16 cellular contexts compared by ENCODE assay signal in the genomic region with DNA sequence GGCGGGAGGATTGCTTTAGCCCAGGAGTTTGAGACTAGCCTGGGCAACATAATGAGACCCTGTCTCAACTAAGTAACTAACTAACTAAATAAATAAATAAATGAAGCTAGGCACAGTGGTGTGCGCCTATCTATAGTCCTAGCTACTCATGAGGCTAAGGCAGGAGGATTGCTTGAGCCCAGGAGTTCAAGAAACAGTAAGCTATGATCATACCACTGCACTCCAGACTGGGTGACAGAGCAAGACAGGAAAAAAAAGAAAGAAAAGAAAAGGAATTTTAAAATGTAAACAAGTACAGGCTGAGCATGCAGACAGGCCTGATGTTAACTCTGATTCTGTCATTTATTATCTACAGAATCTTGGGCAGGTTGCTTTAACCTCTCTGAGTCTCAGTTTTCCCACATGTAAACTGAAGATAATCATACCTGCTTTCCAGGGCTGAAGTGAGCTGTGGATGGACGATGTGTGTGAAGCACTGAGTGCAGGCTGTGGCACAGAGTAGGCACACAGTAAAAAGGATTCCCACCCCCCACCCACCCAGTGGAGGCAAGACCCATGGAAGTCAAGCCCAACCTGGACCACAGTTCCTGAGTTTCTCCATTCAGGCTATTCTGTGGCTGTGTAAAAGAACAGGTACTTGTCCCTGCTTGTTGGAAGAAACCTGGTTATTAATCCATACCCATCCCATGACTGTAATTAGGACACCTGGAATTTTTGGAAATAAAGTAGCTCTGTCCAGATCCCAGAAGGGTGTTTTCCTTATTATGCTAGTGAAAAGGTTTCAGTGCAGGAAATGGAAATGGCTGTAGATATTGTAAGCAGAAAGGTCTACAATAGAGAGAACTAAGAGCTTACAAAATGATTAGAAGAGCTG. TPM values are rescaled to one million over a fixed set of nuclear protein-coding genes. Genes with fewer than 3 reads are reported as not detected.
DNase-seq lines count a peak whose midpoint lies in the region; ATAC-seq, FAIRE-seq and TF ChIP-seq lines count a peak whose summit lies in the region.
"Had no signal": no experiment of that assay in that cellular context is flagged by ENCODE, and none has a peak within 500 bp of the region (broad histone marks: within the 10 kb centered on the region; RNA-seq: fewer than 3 reads in every experiment).

No MANE protein-coding gene starts in this region.

- intact Hi-C loops in Panc1 (cut with micrococcal nuclease; ENCODE audit: unreplicated experiment) = no loop called here
- intact Hi-C loops in activated naive CD4-positive, alpha-beta T cell treated with anti-CD3 and anti-CD28 coated beads for 36 hours (cut with micrococcal nuclease) = no loop called here

- no peak for TF ChIP-seq CTCF in Panc1 (IDR thresholded peaks at IDR 0.05)
- TF ChIP-seq CTCF in keratinocyte (optimal IDR thresholded peaks at IDR 0.05 in 1 of 3, IDR thresholded peaks at IDR 0.05 in 1 of 3, conservative IDR thresholded peaks at IDR 0.05 in 1 of 3; ENCODE audit: extremely low read depth in 1 of 3, insufficient read depth in 2 of 3, low read length in 3 of 3) = no peak

- BruUV-seq in Panc1 (replicated peaks; lab: Mats Ljungman, UMichigan) = no TSS peak

- H3K4me2 ChIP-seq in keratinocyte (ENCODE audit: control insufficient read depth, extremely low read depth, insufficient read depth, low read depth, low read length) = peak overlapping the region; percentile 29
- H3K4me2 ChIP-seq: A549 had no signal

- peak; percentile 89 for FAIRE-seq in keratinocyte (lab: Jason Lieb, UNC)
- FAIRE-seq: A549, G401.6, GM12891 had no signal

- no peak overlapping the region for H3K27ac Mint-ChIP-seq in activated naive CD4-positive, alpha-beta T cell treated with anti-CD3 and anti-CD28 coated beads for 36 hours
- H3K27ac Mint-ChIP-seq: CD4-positive, alpha-beta memory T cell had no signal

- no peak overlapping the region for H3K4me3 ChIP-seq in Panc1 (ENCODE audit: low read depth in 2 of 2, low read length in 2 of 2)
- H3K4me3 ChIP-seq in keratinocyte (ENCODE audit: control insufficient read depth in 2 of 3, extremely low read depth in 1 of 3, insufficient read depth in 2 of 3, low read depth in 1 of 3, low read length in 3 of 3) = no peak overlapping the region
- H3K4me3 ChIP-seq: A549 had no signal

- no peaks in the 10 kb centered on the region for H3K36me3 ChIP-seq in Panc1 (ENCODE audit: control insufficient read depth, insufficient read depth, low read length)
- H3K36me3 ChIP-seq in keratinocyte (ENCODE audit: control insufficient read depth in 2 of 2, extremely low read depth in 1 of 2, insufficient read depth in 2 of 2, low read length in 2 of 2) = no peaks in the 10 kb centered on the region
- H3K36me3 ChIP-seq: BE2C had no signal

- in situ Hi-C loops in Panc1 (cut with HindIII; ENCODE audit: low pct_unique_long_range_greater_than_20kb, low sequenced_read_pairs) = no loop called here

- no peaks in the 10 kb centered on the region for H3K79me2 ChIP-seq in keratinocyte (ENCODE audit: control insufficient read depth, insufficient read depth, low read length)

- ATAC-seq in Panc1 (peak; percentile 51; the same call in 1 of the 2 replicates), esophagus mucosa (peak; percentile 17), left lobe of liver (no peak)
- ATAC-seq: A549 had no signal

- H3K27me3 Mint-ChIP-seq in activated naive CD4-positive, alpha-beta T cell treated with anti-CD3 and anti-CD28 coated beads for 36 hours (ENCODE audit: low read depth) = no peaks in the 10 kb centered on the region

- CTCF ChIA-PET in Panc1 (lab: Charles Lee) = interaction anchor here (1.2 kb wide), 1 partner anchor 15 kb away, joined by 3 read pairs; no protein-coding TSS in a partner anchor
- CTCF ChIA-PET in activated naive CD4-positive, alpha-beta T cell treated with anti-CD3 and anti-CD28 coated beads for 36 hours (lab: Charles Lee) = interaction anchor here (1.1 to 2.5 kb wide), 3 partner anchors 28 to 397 kb away, joined by 4 to 9 read pairs (median 5); no protein-coding TSS in a partner anchor

- H3K4me3 Mint-ChIP-seq in activated naive CD4-positive, alpha-beta T cell treated with anti-CD3 and anti-CD28 coated beads for 36 hours = no peak overlapping the region
- H3K4me3 Mint-ChIP-seq: CD4-positive, alpha-beta memory T cell; H9 had no signal

- H3K4me1 ChIP-seq in Panc1 (ENCODE audit: control insufficient read depth, insufficient read depth, low read length) = no peaks in the 10 kb centered on the region
- H3K4me1 ChIP-seq in keratinocyte (ENCODE audit: control insufficient read depth, extremely low read depth, insufficient read depth, low read length) = peaks cover 9% of the 10 kb centered on the region
- H3K4me1 ChIP-seq: A549, BE2C had no signal

- peaks cover 15% of the 10 kb centered on the region for H3K9me3 ChIP-seq in Panc1 (ENCODE audit: control insufficient read depth, insufficient read depth, low read depth, low read length)
- peaks cover 2% of the 10 kb centered on the region for H3K9me3 ChIP-seq in keratinocyte (ENCODE audit: control insufficient read depth, low read depth, low read length)
- H3K9me3 ChIP-seq: BE2C had no signal

- no peaks in the 10 kb centered on the region for H3K4me1 Mint-ChIP-seq in activated naive CD4-positive, alpha-beta T cell treated with anti-CD3 and anti-CD28 coated beads for 36 hours (ENCODE audit: low read depth)
- H3K4me1 Mint-ChIP-seq: CD4-positive, alpha-beta memory T cell had no signal

- POLR2A ChIA-PET in Panc1 (lab: Charles Lee) = no interaction called here

- H3K27me3 ChIP-seq in Panc1 (ENCODE audit: control insufficient read depth, insufficient read depth, low read length) (no peaks in the 10 kb centered on the region), keratinocyte (ENCODE audit: control insufficient read depth, extremely low read depth, insufficient read depth, low read length) (no peaks in the 10 kb centered on the region)
- H3K27me3 ChIP-seq: BE2C had no signal

- H2AFZ ChIP-seq in keratinocyte (ENCODE audit: control insufficient read depth, low read length) = peak overlapping the region; percentile 51

- DNase-seq in Panc1 (ENCODE audit: low read depth, low spot score) (no peak), keratinocyte (ENCODE audit: low read depth, low spot score) (peak; percentile 30), left lobe of liver (ENCODE audit: low spot score) (no peak)
- no peak for DNase-seq in activated CD4-positive, alpha-beta T cell treated with anti-CD3 and anti-CD28 coated beads for 1 hour
- DNase-seq in activated naive CD4-positive, alpha-beta T cell treated with anti-CD3 and anti-CD28 coated beads for 36 hours = no peak
- DNase-seq: BE2C; CD4-positive, alpha-beta memory T cell; DMS79; EL; GOT3; H9 had no signal

- H3K9ac ChIP-seq in keratinocyte (ENCODE audit: control insufficient read depth, extremely low read depth, insufficient read depth, low read length) = no peak overlapping the region

- H3K27ac ChIP-seq in Panc1 (ENCODE audit: low read length) = no peak overlapping the region
- peak overlapping the region; percentile 32 for H3K27ac ChIP-seq in keratinocyte (ENCODE audit: control insufficient read depth, insufficient read depth, low read length)
- H3K27ac ChIP-seq: A549, C4-2B had no signal

- H3K9me3 Mint-ChIP-seq in activated naive CD4-positive, alpha-beta T cell treated with anti-CD3 and anti-CD28 coated beads for 36 hours = peaks cover 25% of the 10 kb centered on the region

- peaks cover 1% of the 10 kb centered on the region for H3K36me3 Mint-ChIP-seq in activated naive CD4-positive, alpha-beta T cell treated with anti-CD3 and anti-CD28 coated beads for 36 hours (ENCODE audit: low read depth)
- H3K36me3 Mint-ChIP-seq: CD4-positive, alpha-beta memory T cell had no signal

- no peaks in the 10 kb centered on the region for H4K20me1 ChIP-seq in keratinocyte (ENCODE audit: control insufficient read depth, extremely low read depth, insufficient read depth, low read length)

- H3K9me1 ChIP-seq in keratinocyte (ENCODE audit: control insufficient read depth, extremely low read depth, insufficient read depth, low read length) = no peaks in the 10 kb centered on the region

- dilution Hi-C loops in keratinocyte (cut with MboI; ENCODE audit: extremely low pct_ligation_motif_present, low sequenced_read_pairs) = no loop called here

RNA-seq across cellular contexts. Expression of a gene that starts 18.7 kb away (rescaled TPM):
- 2.8 TPM for total RNA-seq in Panc1 (2021; ENCODE audit: unreplicated experiment)
- 6.2 TPM for polyA plus RNA-seq in Panc1 (2012; ENCODE audit: insufficient read length)
- total RNA-seq in esophagus mucosa = 3.0 TPM
- polyA plus RNA-seq in keratinocyte = 0.70 to 2.3 TPM (median 1.5 TPM) in 3 replicates
- polyA plus RNA-seq in keratinocyte (2011; ENCODE audit: low read depth) = 0.50 TPM
- polyA plus RNA-seq in keratinocyte (2011; cell fraction: cytosol; rRNA removed) = 1.3 and 2.2 TPM in 2 replicates
- 2.4 and 2.5 TPM in 2 replicates for polyA plus RNA-seq in keratinocyte (2011; cell fraction: nucleus; rRNA removed)
- 1.5 and 2.1 TPM in 2 replicates for polyA plus RNA-seq in keratinocyte (2012; ENCODE audit: low replicate concordance)
- polyA minus RNA-seq in keratinocyte = 0.75 to 2.1 TPM (median 1.1 TPM) in 3 replicates
- polyA minus RNA-seq in keratinocyte (2011; cell fraction: cytosol; rRNA and poly(A)+ RNA removed) = not detected
- 2.3 and 2.8 TPM in 2 replicates for polyA minus RNA-seq in keratinocyte (2011; cell fraction: nucleus; rRNA and poly(A)+ RNA removed)
- total RNA-seq in left lobe of liver = 0.65 TPM
- under 1 TPM; 0.17 to 0.31 TPM for total RNA-seq in activated naive CD4-positive, alpha-beta T cell treated with anti-CD3 and anti-CD28 coated beads for 36 hours
- polyA plus RNA-seq: CD4-positive, alpha-beta memory T cell had no signal
